ENCODE assay signal across 1 cellular context in genomic region chr12:132443091-132443490, GRCh38.
TF ChIP-seq lines count a peak whose summit lies in the region.

No MANE protein-coding gene starts in this region.

TF ChIP-seq in IMR-90, 13 proteins besides CTCF, POLR2A, EP300 and RAD21:
- TF ChIP-seq CEBPB (IDR thresholded peaks at IDR 0.05; ENCODE audit: low read depth, low read length) (no peak), MXI1 (IDR thresholded peaks at IDR 0.05; ENCODE audit: borderline replicate concordance, low read depth, low read length) (no peak), BHLHE40 (IDR thresholded peaks at IDR 0.05; ENCODE audit: low read depth, low read length) (no peak), RFX5 (IDR thresholded peaks at IDR 0.05; ENCODE audit: low read depth, low read length) (no peak), USF2 (IDR thresholded peaks at IDR 0.05; ENCODE audit: low read depth, low read length) (no peak)
TF ChIP-seq in IMR-90: peak in this region for 0.
